In the genomic region with DNA sequence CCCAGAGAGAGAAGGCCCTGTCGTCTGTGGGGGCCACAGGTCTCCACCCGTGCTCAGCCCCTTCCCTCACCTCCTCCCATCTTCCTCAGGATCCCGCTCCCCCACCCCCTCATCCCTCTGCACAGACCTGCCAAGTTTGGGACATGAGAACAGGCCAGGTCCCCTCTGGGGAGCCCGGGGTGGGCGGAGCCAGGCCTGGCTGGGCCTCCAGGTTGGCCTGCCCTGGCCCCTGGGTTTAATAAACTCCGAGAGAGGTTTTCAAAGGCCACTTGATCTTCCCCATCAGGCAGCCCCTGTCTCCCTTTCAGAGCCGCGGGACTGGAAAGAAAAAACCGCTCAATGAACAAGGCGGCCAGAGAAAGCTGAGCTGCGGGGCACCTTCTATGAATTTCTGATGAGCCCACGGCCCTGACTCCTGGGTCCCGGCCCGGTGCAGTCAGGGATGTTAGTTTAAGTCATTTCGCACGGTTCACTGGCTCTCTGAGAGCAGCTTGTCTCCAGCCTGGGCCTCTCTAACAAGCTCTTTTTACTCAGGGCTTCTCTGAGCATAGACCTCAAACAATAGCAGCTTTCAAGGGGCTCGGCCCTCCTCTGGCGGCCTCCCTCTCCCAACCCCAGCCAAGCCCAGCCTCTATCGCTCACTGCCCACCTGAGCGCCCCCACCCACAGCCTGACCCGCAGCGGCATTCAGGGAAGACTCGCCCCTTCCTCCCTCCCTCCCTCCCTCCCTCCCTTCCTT, we compare ENCODE assay signal across 10 cellular contexts.
DNase-seq lines count a peak whose midpoint lies in the region; ATAC-seq lines count a peak whose summit lies in the region.
"Had no signal": no experiment of that assay in that cellular context is flagged by ENCODE, and none has a peak within 500 bp of the region (broad histone marks: within the 10 kb centered on the region; RNA-seq: fewer than 3 reads in every experiment).

No MANE protein-coding gene starts in this region.

- peak; percentile 52 to 80 for DNase-seq in NCI-H2081 (lab: John Stamatoyannopoulos, UW)
- no peak for DNase-seq in NCI-H2081 treated with DMSO at 0.1 percent for 48 hours (lab: John Stamatoyannopoulos, UW)
- peak; percentile 83 for DNase-seq in NCI-H345 treated with DMSO at 0.1 percent for 48 hours (lab: John Stamatoyannopoulos, UW; ENCODE audit: unreplicated experiment)
- DNase-seq in glomerular visceral epithelial cell (ENCODE audit: extremely low spot score), result peak; percentile 22
- peak; percentile 90 for DNase-seq in retina
- DNase-seq in activated CD4-positive, alpha-beta T cell treated with anti-CD3 and anti-CD28 coated beads, Interleukin-2, amount 50 U/mL, for 1 hour, result no peak
- DNase-seq: activated CD4-positive, CD25-positive, alpha-beta regulatory T cell; activated naive CD8-positive, alpha-beta T cell treated with anti-CD3 and anti-CD28 coated beads for 36 hours had no signal

- ATAC-seq in GM18873 (IDR thresholded peaks at IDR 0.05; ENCODE audit: low FRiP score, unreplicated experiment) (no peak), GM21576 (IDR thresholded peaks at IDR 0.05; ENCODE audit: unreplicated experiment) (no peak)

Comparison
In these comparisons a context has a peak if more than half of its experiments do, and no peak if none do; other contexts are left out.
1. DNase-seq: peak in NCI-H2081 (2 of 2), NCI-H345 treated with DMSO at 0.1 percent for 48 hours (single experiment), glomerular visceral epithelial cell (single experiment) and retina (single experiment); none in NCI-H2081 treated with DMSO at 0.1 percent for 48 hours (single experiment) and activated CD4-positive, alpha-beta T cell treated with anti-CD3 and anti-CD28 coated beads, Interleukin-2, amount 50 U/mL, for 1 hour (single experiment).